In the genomic region with DNA sequence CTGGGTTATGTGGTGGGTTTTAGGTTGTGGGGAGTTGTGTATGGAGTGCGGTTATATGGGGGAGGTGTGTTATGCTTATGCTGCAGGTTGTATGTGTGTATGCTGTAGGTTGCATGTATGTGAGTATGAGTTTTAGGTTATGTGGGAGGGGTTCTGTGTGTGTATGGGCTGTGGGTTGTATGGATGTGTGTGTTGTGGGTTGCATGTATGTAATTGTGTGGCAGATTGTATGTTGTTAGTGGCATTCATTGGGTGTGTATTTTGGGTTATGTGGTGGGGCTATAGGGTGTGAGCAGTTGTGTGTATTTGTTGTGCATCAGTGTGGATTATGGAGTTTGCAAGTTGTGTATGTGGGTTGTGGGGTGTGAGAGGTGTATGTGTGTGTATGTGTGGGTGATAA, we compare ENCODE assay signal across 22 cellular contexts.
DNase-seq lines count a peak whose midpoint lies in the region; ATAC-seq, FAIRE-seq and TF ChIP-seq lines count a peak whose summit lies in the region.
"Had no signal": no experiment of that assay in that cellular context is flagged by ENCODE, and none has a peak within 500 bp of the region (broad histone marks: within the 10 kb centered on the region; RNA-seq: fewer than 3 reads in every experiment).

No MANE protein-coding gene starts in this region.

- no peak overlapping the region for H2AFZ ChIP-seq in HepG2 (ENCODE audit: low read length)
- H2AFZ ChIP-seq in neuronal stem cell (ENCODE audit: low read length) = no peak overlapping the region

- intact Hi-C loops in HepG2 (cut with micrococcal nuclease; ENCODE audit: unreplicated experiment) (no loop called here), right lobe of liver (cut with DNase I) (no loop called here)

- POLR2A ChIA-PET in HepG2 (lab: Yijun Ruan, JAX) = no interaction called here

- H3K27me3 ChIP-seq in HepG2 (ENCODE audit: control insufficient read depth in 1 of 2, insufficient read depth in 2 of 2, low read length in 2 of 2) = peaks cover 5 to 41% of the 10 kb centered on the region in 2 experiments; a peak in 4 of 5 replicates
- H3K27me3 ChIP-seq in right lobe of liver = no peaks in the 10 kb centered on the region
- H3K27me3 ChIP-seq in bronchial epithelial cell (ENCODE audit: control insufficient read depth, insufficient read depth, low read length) = no peaks in the 10 kb centered on the region
- H3K27me3 ChIP-seq in neuronal stem cell (ENCODE audit: control insufficient read depth in 3 of 3, insufficient read depth in 3 of 3, low read depth in 1 of 3, low read length in 3 of 3) = peaks cover 0 to 2% (median 0%) of the 10 kb centered on the region in 3 experiments
- H3K27me3 ChIP-seq: BLaER1 treated with 17β-estradiol and CSF1 and Interleukin-3, amounts not matched to agents 10 nM and 100 nM had no signal

- FAIRE-seq in HepG2 (lab: Jason Lieb, UNC) = no peak
- FAIRE-seq in bronchial epithelial cell (lab: Jason Lieb, UNC) = peak; percentile 23
- FAIRE-seq: A204.1, D721Med, G401.6, GM12891, GM19239 had no signal

- DNase-seq in HepG2 (ENCODE audit: low spot score) = no peak
- DNase-seq in right lobe of liver = no peak
- DNase-seq in bronchial epithelial cell (ENCODE audit: low read depth) = no peak
- no peak for DNase-seq in neuronal stem cell (ENCODE audit: low spot score)
- DNase-seq in AG08396 (ENCODE audit: low spot score) = no peak
- DNase-seq: 8988T; ACHN; AML-193; Caco-2; Calu3; CD4-positive, alpha-beta T cell; CD8-positive, alpha-beta T cell; DMS79 treated with DMSO at 0.1 percent for 48 hours; GF-D8 had no signal

- no peak overlapping the region for H3K9ac ChIP-seq in HepG2 (ENCODE audit: insufficient read depth, low read depth, low read length)
- H3K9ac ChIP-seq in neuronal stem cell (ENCODE audit: low read depth, low read length, poor library complexity) = no peak overlapping the region
- H3K9ac ChIP-seq: BLaER1 treated with 17β-estradiol and CSF1 and Interleukin-3, amounts not matched to agents 10 nM and 100 nM had no signal

- no TSS peak for BruUV-seq in HepG2 (replicated peaks; lab: Mats Ljungman, UMichigan)

- H3K36me3 ChIP-seq in HepG2 (replicated peaks in 1 of 2; ENCODE audit: control insufficient read depth in 1 of 2, insufficient read depth in 2 of 2, low read length in 2 of 2) (no peaks in the 10 kb centered on the region), right lobe of liver (no peaks in the 10 kb centered on the region), bronchial epithelial cell (ENCODE audit: control insufficient read depth, insufficient read depth, low read length) (no peaks in the 10 kb centered on the region), neuronal stem cell (replicated peaks in 1 of 2; ENCODE audit: control insufficient read depth in 2 of 2, insufficient read depth in 2 of 2, low read length in 2 of 2) (no peaks in the 10 kb centered on the region)
- H3K36me3 ChIP-seq: BLaER1 treated with 17β-estradiol and CSF1 and Interleukin-3, amounts not matched to agents 10 nM and 100 nM had no signal

- no peaks in the 10 kb centered on the region for H3K79me1 ChIP-seq in neuronal stem cell (ENCODE audit: low read depth, low read length)

- no peak overlapping the region for H4K91ac ChIP-seq in neuronal stem cell (ENCODE audit: low read depth, low read length, poor library complexity)

- H2BK15ac ChIP-seq in neuronal stem cell (ENCODE audit: low read length) = no peak overlapping the region

- no peak overlapping the region for H2BK5ac ChIP-seq in neuronal stem cell (ENCODE audit: low read length)

- WGBS in HepG2 (ENCODE audit: low lambda C conversion rate) = 100% methylated on average over 1 of the region's 1 CpG
- 86% methylated on average over 1 of the region's 1 CpG for WGBS in right lobe of liver (ENCODE audit: insufficient coverage, low coverage, low lambda C conversion rate, missing lambda C conversion rate)
- 100% methylated on average over 1 of the region's 1 CpG for WGBS in neuronal stem cell (ENCODE audit: extremely low coverage in 2 of 2, insufficient read length in 2 of 2, insufficient replicate concordance in 1 of 2), 2 donors

- no peak overlapping the region for H2BK12ac ChIP-seq in neuronal stem cell (ENCODE audit: low read length)

- TF ChIP-seq EP300 in HepG2 (IDR thresholded peaks at IDR 0.05; ENCODE audit: low read depth in 2 of 2, low read length in 2 of 2) (no peak), HepG2 (CRISPR knock-in tag; IDR thresholded peaks at IDR 0.05; ENCODE audit: borderline replicate concordance) (no peak)

- H3K4ac ChIP-seq in neuronal stem cell (ENCODE audit: low read length) = peak overlapping the region; percentile 80

- H3K23ac ChIP-seq in neuronal stem cell (ENCODE audit: low read depth, low read length, poor library complexity) = no peak overlapping the region

- no peak for TF ChIP-seq POLR2A in HepG2 (IDR thresholded peaks at IDR 0.05; ENCODE audit: insufficient read depth in 1 of 2, low read depth in 2 of 2, low read length in 2 of 2)
- TF ChIP-seq POLR2A in right lobe of liver (IDR thresholded peaks at IDR 0.05) = no peak

- H3K4me1 ChIP-seq in HepG2 (ENCODE audit: insufficient read depth, low read length) (no peaks in the 10 kb centered on the region), right lobe of liver (no peaks in the 10 kb centered on the region), neuronal stem cell (ENCODE audit: control insufficient read depth in 2 of 2, insufficient read depth in 1 of 2, low read depth in 1 of 2, low read length in 2 of 2) (no peaks in the 10 kb centered on the region)
- H3K4me1 ChIP-seq: Caco-2 had no signal

- no peak overlapping the region for H2AK5ac ChIP-seq in neuronal stem cell (ENCODE audit: low read depth, low read length)

- H3K79me2 ChIP-seq in HepG2 (ENCODE audit: insufficient read depth, low read length) = no peaks in the 10 kb centered on the region

- no peaks in the 10 kb centered on the region for H3K9me3 ChIP-seq in HepG2 (ENCODE audit: low read length)
- no peaks in the 10 kb centered on the region for H3K9me3 ChIP-seq in right lobe of liver
- no peaks in the 10 kb centered on the region for H3K9me3 ChIP-seq in neuronal stem cell (replicated peaks in 1 of 2; ENCODE audit: control insufficient read depth in 2 of 2, insufficient read depth in 1 of 2, low read depth in 1 of 2, low read length in 2 of 2)
- H3K9me3 ChIP-seq: Caco-2 had no signal

- H4K20me1 ChIP-seq in HepG2 (ENCODE audit: insufficient read depth, low read length) = no peaks in the 10 kb centered on the region
- H4K20me1 ChIP-seq: BLaER1 treated with 17β-estradiol and CSF1 and Interleukin-3, amounts not matched to agents 10 nM and 100 nM had no signal

- TF ChIP-seq RAD21 in HepG2 (CRISPR knock-in tag; IDR thresholded peaks at IDR 0.05) = no peak

- TF ChIP-seq CTCF in HepG2 (CRISPR knock-in tag; IDR thresholded peaks at IDR 0.05) (no peak), right lobe of liver (IDR thresholded peaks at IDR 0.05) (no peak), bronchial epithelial cell (IDR thresholded peaks at IDR 0.05; ENCODE audit: insufficient read depth, low read length, severe bottlenecking) (no peak)

- no peak overlapping the region for H3K14ac ChIP-seq in neuronal stem cell (ENCODE audit: low read length)

- H3K27ac ChIP-seq in HepG2 (ENCODE audit: extremely low read length, insufficient read depth, low read length) (no peak overlapping the region), right lobe of liver (no peak overlapping the region), neuronal stem cell (replicated peaks; ENCODE audit: low read length) (no peak overlapping the region)
- H3K27ac ChIP-seq: BLaER1 treated with 17β-estradiol and CSF1 and Interleukin-3, amounts not matched to agents 10 nM and 100 nM; C4-2B had no signal

- H3K4me2 ChIP-seq in HepG2 (ENCODE audit: low read depth, low read length) (no peak overlapping the region), neuronal stem cell (ENCODE audit: insufficient read depth, low read length, poor library complexity, severe bottlenecking) (no peak overlapping the region)

- no peak overlapping the region for H2BK120ac ChIP-seq in neuronal stem cell (ENCODE audit: low read depth, low read length)

- ATAC-seq in HepG2 (no peak), right lobe of liver (no peak), HG02884 (IDR thresholded peaks at IDR 0.05; ENCODE audit: unreplicated experiment) (no peak)
- ATAC-seq: CD8-positive, alpha-beta T cell had no signal

- in situ Hi-C loops in HepG2 (cut with HindIII; ENCODE audit: extremely low pct_ligation_motif_present, low pct_unique_long_range_greater_than_20kb) = no loop called here

- CTCF ChIA-PET in HepG2 (lab: Yijun Ruan, JAX; ENCODE audit: low intra/inter-chr PET ratio, low total read pairs) = no interaction called here

- no peak overlapping the region for H4K8ac ChIP-seq in neuronal stem cell (ENCODE audit: low read depth, low read length)

- no peak overlapping the region for H3K18ac ChIP-seq in neuronal stem cell (ENCODE audit: low read length)

- H3K4me3 ChIP-seq in HepG2 (replicated peaks in 1 of 3; ENCODE audit: insufficient read depth in 1 of 3, low read depth in 2 of 3, low read length in 3 of 3) (no peak overlapping the region), right lobe of liver (no peak overlapping the region), bronchial epithelial cell (ENCODE audit: low read depth, low read length) (no peak overlapping the region), neuronal stem cell (ENCODE audit: low read length in 2 of 2) (no peak overlapping the region)
- H3K4me3 ChIP-seq: BLaER1 treated with 17β-estradiol and CSF1 and Interleukin-3, amounts not matched to agents 10 nM and 100 nM had no signal

TF ChIP-seq in HepG2, 621 proteins besides CTCF, POLR2A, EP300 and RAD21 (continues in another document):
- TF ChIP-seq ZNF430 (CRISPR knock-in tag; IDR thresholded peaks at IDR 0.05) (no peak), FOXP1 (IDR thresholded peaks at IDR 0.05) (0 out of 2 replicates have a peak, but pooled peaks have one; percentile 3), FOXP1 (CRISPR knock-in tag; IDR thresholded peaks at IDR 0.05) (no peak), SOX6 (IDR thresholded peaks at IDR 0.05) (0 out of 2 replicates have a peak, but pooled peaks have one; percentile 92), SOX6 (CRISPR knock-in tag; IDR thresholded peaks at IDR 0.05) (no peak), TSC22D2 (CRISPR knock-in tag; IDR thresholded peaks at IDR 0.05; ENCODE audit: borderline replicate concordance) (no peak), SP1 (IDR thresholded peaks at IDR 0.05) (0 out of 2 replicates have a peak, but pooled peaks have one; percentile 47), SP1 (CRISPR knock-in tag; IDR thresholded peaks at IDR 0.05) (no peak), ZNF670 (CRISPR knock-in tag; IDR thresholded peaks at IDR 0.05; ENCODE audit: borderline replicate concordance) (no peak), ZNF501 (CRISPR knock-in tag; IDR thresholded peaks at IDR 0.05) (no peak), CCAR2 (optimal IDR thresholded peaks at IDR 0.05; ENCODE audit: low read depth, low read length) (no peak), PHB2 (IDR thresholded peaks at IDR 0.05; ENCODE audit: partially characterized antibody) (peak; percentile 72)
